ENCODE assay signal across 8 cellular contexts in genomic region chr10:43390791-43391190, GRCh38. TPM values are rescaled to one million over a fixed set of nuclear protein-coding genes. Genes with fewer than 3 reads are reported as not detected.
DNase-seq lines count a peak whose midpoint lies in the region; ATAC-seq, FAIRE-seq and TF ChIP-seq lines count a peak whose summit lies in the region.

No MANE protein-coding gene starts in this region.

- peak; percentile 69 to 80 for TF ChIP-seq RAD21 in liver (IDR thresholded peaks at IDR 0.05)

- peaks cover 23 to 75% (median 73%) of the 10 kb centered on the region in 4 donors for H3K36me3 ChIP-seq in liver (ENCODE audit: control insufficient read depth in 4 of 4, insufficient read depth in 3 of 4, low read depth in 1 of 4, low read length in 3 of 4)

- no peak overlapping the region for H3K4me3 ChIP-seq in liver (ENCODE audit: low read depth in 1 of 3, low read length in 3 of 3)

- H3K27me3 ChIP-seq in liver (ENCODE audit: control insufficient read depth in 4 of 4, insufficient read depth in 4 of 4, low read length in 3 of 4) = no peaks in the 10 kb centered on the region

- no peaks in the 10 kb centered on the region for H3K9me3 ChIP-seq in liver (ENCODE audit: control insufficient read depth in 4 of 4, low read length in 3 of 4)

- peaks cover 0 to 38% (median 21%) of the 10 kb centered on the region in 4 donors for H3K4me1 ChIP-seq in liver (ENCODE audit: control insufficient read depth in 4 of 4, insufficient read depth in 4 of 4, low read length in 3 of 4)

- no peak overlapping the region for H3K27ac ChIP-seq in liver (ENCODE audit: low read depth in 1 of 2, low read length in 2 of 2)

- H3K9ac ChIP-seq in liver (ENCODE audit: low read depth in 1 of 2, low read length in 2 of 2) = no peak overlapping the region

- FAIRE-seq in D721Med (lab: Jason Lieb, UNC) = no peak

- TF ChIP-seq CTCF in D721Med (IDR thresholded peaks at IDR 0.05; ENCODE audit: insufficient read depth, missing control alignments) = peak; percentile 39
- peak; percentile 25 for TF ChIP-seq CTCF in liver (IDR thresholded peaks at IDR 0.05; ENCODE audit: low read depth, low read length, missing input control)

- no peak for ATAC-seq in HG02884 (IDR thresholded peaks at IDR 0.05; ENCODE audit: unreplicated experiment)
- no peak for ATAC-seq in HG03175 (IDR thresholded peaks at IDR 0.05; ENCODE audit: unreplicated experiment)

- DNase-seq in D721Med (ENCODE audit: insufficient read length, low spot score) (no peak), NCI-H1694 treated with DMSO at 0.1 percent for 48 hours (lab: John Stamatoyannopoulos, UW) (peak; percentile 6), ecto neural progenitor cell (ENCODE audit: low spot score) (no peak), activated gamma-delta T cell treated with Interleukin-2 at 50 U/mL for 16 hours (no peak)
- peak; percentile 43 for DNase-seq in central memory CD4-positive, alpha-beta T cell

- WGBS in liver = 75% methylated on average over 5 of the region's 5 CpGs

TF ChIP-seq in liver, 16 proteins besides CTCF, POLR2A, EP300 and RAD21:
- no peak for TF ChIP-seq TAF1 (conservative IDR thresholded peaks at IDR 0.05)
- no peak for TF ChIP-seq GABPA (IDR thresholded peaks at IDR 0.05 in 1 of 2, conservative IDR thresholded peaks at IDR 0.05 in 1 of 2)
- TF ChIP-seq ZBTB33 (IDR thresholded peaks at IDR 0.05) = no peak
- TF ChIP-seq YY1 (IDR thresholded peaks at IDR 0.05) = no peak
- TF ChIP-seq FOXA2 (IDR thresholded peaks at IDR 0.05) = no peak
- no peak for TF ChIP-seq NR2F2 (IDR thresholded peaks at IDR 0.05)
- no peak for TF ChIP-seq RXRA (IDR thresholded peaks at IDR 0.05)
- TF ChIP-seq REST (IDR thresholded peaks at IDR 0.05) = no peak
- TF ChIP-seq FOXA1 (IDR thresholded peaks at IDR 0.05) = no peak
- no peak for TF ChIP-seq EGR1 (IDR thresholded peaks at IDR 0.05; ENCODE audit: low read depth in 2 of 2)
- no peak for TF ChIP-seq MAX (IDR thresholded peaks at IDR 0.05)
- TF ChIP-seq ATF3 (IDR thresholded peaks at IDR 0.05) = no peak
- TF ChIP-seq HNF4G (IDR thresholded peaks at IDR 0.05) = no peak
- no peak for TF ChIP-seq HNF4A (conservative IDR thresholded peaks at IDR 0.05)
- TF ChIP-seq SP1 (IDR thresholded peaks at IDR 0.05) = no peak
- TF ChIP-seq JUND (IDR thresholded peaks at IDR 0.05) = no peak

RNA-seq across cellular contexts. Expression of gene HNRNPF, which starts 18.2 kb away (rescaled TPM):
- 100 to 1,000 TPM; 116 to 150 TPM for total RNA-seq in liver
- 100 to 1,000 TPM in 1 of 2 donors, 10 to 100 TPM in 1; 64.5 to 109 TPM for polyA plus RNA-seq in liver

RNA-seq across cellular contexts. Expression of gene FXYD4, which starts 19.4 kb away (rescaled TPM):
- not detected for total RNA-seq in liver
- polyA plus RNA-seq in liver = not detected

RNA-seq across cellular contexts. Expression of gene ZNF487, which starts 46.1 kb away (rescaled TPM):
- total RNA-seq in liver = 1 to 10 TPM; 1.5 to 4.8 TPM
- 1 to 10 TPM; 1.3 to 2.3 TPM for polyA plus RNA-seq in liver

Comparison
In these comparisons a context has a peak if more than half of its experiments do, and no peak if none do; other contexts are left out.
1. DNase-seq: peak in NCI-H1694 treated with DMSO at 0.1 percent for 48 hours (single experiment) and central memory CD4-positive, alpha-beta T cell (single experiment); none in D721Med (single experiment), ecto neural progenitor cell (single experiment) and activated gamma-delta T cell treated with Interleukin-2 at 50 U/mL for 16 hours (single experiment).